In the genomic region with DNA sequence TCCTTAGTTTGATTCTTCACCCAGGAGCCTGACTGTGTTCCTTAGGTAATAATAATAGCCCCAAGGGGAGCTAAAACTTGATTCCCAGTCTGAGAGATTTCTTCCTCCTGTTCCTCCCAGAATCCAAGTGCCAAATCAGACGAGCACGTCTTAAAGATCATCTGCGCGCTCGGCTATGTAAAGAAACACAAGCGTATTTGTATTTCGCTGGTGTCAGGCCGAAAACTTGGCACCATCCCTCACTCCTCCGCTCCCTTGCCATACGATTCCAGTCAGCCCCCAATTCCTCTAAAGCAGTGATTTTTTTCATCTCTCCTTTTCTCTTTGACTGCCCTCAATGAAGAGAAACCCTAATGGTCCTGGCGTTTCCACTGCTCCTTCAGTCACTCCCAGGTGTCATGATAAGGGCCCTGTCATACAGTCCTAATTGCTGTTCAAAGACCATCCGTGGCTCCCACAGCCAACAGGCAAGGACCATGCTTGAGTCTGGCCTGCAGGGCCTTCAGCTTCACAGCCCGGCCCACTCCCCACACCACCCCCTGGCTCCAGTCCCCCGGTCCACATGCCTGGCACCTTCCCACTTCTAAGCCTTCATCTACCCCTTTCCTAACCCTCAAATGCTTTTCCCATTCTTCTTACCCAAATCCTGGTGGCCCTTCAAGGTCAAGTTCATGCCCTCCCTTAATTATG, we compare ENCODE assay signal across 18 cellular contexts.
A peak's percentile ranks its signal among the peaks of the same experiment; 100 is the strongest.
DNase-seq lines count a peak whose midpoint lies in the region; ATAC-seq, FAIRE-seq and TF ChIP-seq lines count a peak whose summit lies in the region.
"Had no signal": no experiment of that assay in that cellular context is flagged by ENCODE, and none has a peak within 500 bp of the region (broad histone marks: within the 10 kb centered on the region; RNA-seq: fewer than 3 reads in every experiment).

No MANE protein-coding gene starts in this region.

- no peak overlapping the region for H2AFZ ChIP-seq in H9 (ENCODE audit: low read length)

- no peak overlapping the region for H3K4me3 ChIP-seq in CD8-positive, alpha-beta memory T cell (ENCODE audit: low read length)
- H3K4me3 ChIP-seq: tibial artery had no signal

- no peaks in the 10 kb centered on the region for H3K79me2 ChIP-seq in H9 (ENCODE audit: insufficient read depth, low read length)

- H4K8ac ChIP-seq in H9 (replicated peaks; ENCODE audit: insufficient read length, low read depth, low read length): no peak overlapping the region

- no peak overlapping the region for H3K4me2 ChIP-seq in H9 (ENCODE audit: insufficient read depth, insufficient read length, low read length)
- H3K4me2 ChIP-seq: KMS-11 had no signal

- peak overlapping the region in 6 of 8 donors; percentile 2 to 90 (median 60) for H3K27ac Mint-ChIP-seq in CD8-positive, alpha-beta memory T cell
- H3K27ac Mint-ChIP-seq in H9 (no peak overlapping the region), chondrocyte (ENCODE audit: unreplicated experiment) (no peak overlapping the region)

- no peak overlapping the region for H2BK20ac ChIP-seq in H9 (ENCODE audit: low read depth, low read length, poor library complexity, severe bottlenecking)

- no peaks in the 10 kb centered on the region for H3K9me3 Mint-ChIP-seq in CD8-positive, alpha-beta memory T cell
- H3K9me3 Mint-ChIP-seq in H9 (no peaks in the 10 kb centered on the region; a peak in 1 of 5 replicates), chondrocyte (ENCODE audit: low read depth) (peaks cover 4% of the 10 kb centered on the region)
- H3K9me3 Mint-ChIP-seq: activated T-helper 1 cell treated with anti-CD3 and anti-CD28 coated beads, Interleukin-12 subunit alpha, Interleukin-12 subunit beta, Interleukin-2, Interleukin-4 antibody, amounts not matched to agents 30 ng/mL and 10 ng/mL and 1 ng/mL, durations not matched to agents 14 hours and 24 hours and 36 hours had no signal

- H4K91ac ChIP-seq in H9 (ENCODE audit: insufficient read length, low read depth, low read length): no peak overlapping the region

- peaks cover 25 to 28% (median 25%) of the 10 kb centered on the region in 3 donors for H3K4me1 Mint-ChIP-seq in CD8-positive, alpha-beta memory T cell
- H3K4me1 Mint-ChIP-seq in H9: peaks cover 9 to 12% of the 10 kb centered on the region in 2 experiments
- peaks cover 3% of the 10 kb centered on the region for H3K4me1 Mint-ChIP-seq in chondrocyte (ENCODE audit: low read depth)

- H2BK120ac ChIP-seq in H9 (ENCODE audit: low read depth, low read length, poor library complexity, severe bottlenecking): no peak overlapping the region

- FAIRE-seq in RCC 7860 (lab: Jason Lieb, UNC): no peak

- no peak for TF ChIP-seq CTCF in H9 (conservative IDR thresholded peaks at IDR 0.05)
- no peak for TF ChIP-seq CTCF in chondrocyte (IDR thresholded peaks at IDR 0.05)

- no peaks in the 10 kb centered on the region for H3K79me1 ChIP-seq in H9 (ENCODE audit: insufficient read depth, low read depth, low read length, poor library complexity, severe bottlenecking)

- no peaks in the 10 kb centered on the region for H4K20me1 ChIP-seq in H9 (ENCODE audit: control insufficient read depth, insufficient read depth, insufficient read length)

- no peak overlapping the region; the same call in 1 of the 2 replicates for H3K14ac ChIP-seq in H9 (ENCODE audit: insufficient read depth, low read length)

- H3K9ac ChIP-seq in H9 (ENCODE audit: extremely low read depth, insufficient read length, low read length): no peak overlapping the region
- H3K9ac ChIP-seq: KMS-11 had no signal

- no peak overlapping the region for H2BK15ac ChIP-seq in H9 (ENCODE audit: low read depth, low read length)

- H3K4me3 Mint-ChIP-seq in CD8-positive, alpha-beta memory T cell: peak overlapping the region in 1 of 7 donors; percentile 27
- no peak overlapping the region for H3K4me3 Mint-ChIP-seq in H9
- no peak overlapping the region for H3K4me3 Mint-ChIP-seq in chondrocyte (ENCODE audit: unreplicated experiment)
- H3K4me3 Mint-ChIP-seq: activated T-helper 1 cell treated with anti-CD3 and anti-CD28 coated beads, Interleukin-12 subunit alpha, Interleukin-12 subunit beta, Interleukin-2, Interleukin-4 antibody, amounts not matched to agents 30 ng/mL and 10 ng/mL and 1 ng/mL, durations not matched to agents 14 hours and 24 hours and 36 hours had no signal

- H3K9me3 ChIP-seq in CD8-positive, alpha-beta memory T cell (ENCODE audit: low read length): no peaks in the 10 kb centered on the region
- no peaks in the 10 kb centered on the region for H3K9me3 ChIP-seq in H9 (ENCODE audit: control insufficient read depth, low read depth, low read length)
- H3K9me3 ChIP-seq: tibial artery had no signal

- H4K5ac ChIP-seq in H9 (ENCODE audit: insufficient read length, low read depth, low read length): no peak overlapping the region

- no peaks in the 10 kb centered on the region for H3K27me3 Mint-ChIP-seq in CD8-positive, alpha-beta memory T cell
- H3K27me3 Mint-ChIP-seq in H9 (ENCODE audit: low read depth) (no peaks in the 10 kb centered on the region), chondrocyte (ENCODE audit: low read depth) (peaks cover 2% of the 10 kb centered on the region)

- no peak overlapping the region for H3K18ac ChIP-seq in H9 (ENCODE audit: insufficient read length, low read depth, low read length)

- H3T11ph ChIP-seq in H9 (ENCODE audit: low read length): no peak overlapping the region

- no peaks in the 10 kb centered on the region for H3K23me2 ChIP-seq in H9 (ENCODE audit: insufficient read length, low read depth, low read length, poor library complexity, severe bottlenecking)

- H2BK12ac ChIP-seq in H9 (ENCODE audit: insufficient read length, low read depth, low read length): no peak overlapping the region

- WGBS in H9 (ENCODE audit: extremely low coverage, insufficient read length, low lambda C conversion rate): no CpG with 5 or more reads among the region's 14 CpGs

- H3K36me3 Mint-ChIP-seq in CD8-positive, alpha-beta memory T cell: no peaks in the 10 kb centered on the region
- H3K36me3 Mint-ChIP-seq in H9 (ENCODE audit: insufficient read depth in 1 of 3, low read depth in 3 of 3): no peaks in the 10 kb centered on the region
- peaks cover 2% of the 10 kb centered on the region for H3K36me3 Mint-ChIP-seq in chondrocyte (ENCODE audit: low read depth)

- no peak for ATAC-seq in HG03521 (IDR thresholded peaks at IDR 0.05; ENCODE audit: unreplicated experiment)
- ATAC-seq: HCT116, Panc1, right cardiac atrium had no signal

- H3K56ac ChIP-seq in H9 (ENCODE audit: insufficient read length, low read depth, low read length): no peak overlapping the region

- no peaks in the 10 kb centered on the region for H3K36me3 ChIP-seq in CD8-positive, alpha-beta memory T cell (ENCODE audit: insufficient read depth, low read length)
- H3K36me3 ChIP-seq: tibial artery had no signal

- CTCF ChIA-PET in CD8-positive, alpha-beta memory T cell (lab: Charles Lee): interaction anchor here (1.4 kb wide), 1 partner anchor 9 kb away, joined by 3 read pairs; no protein-coding TSS in a partner anchor

- H3K23ac ChIP-seq in H9 (ENCODE audit: insufficient read length, low read depth, low read length): no peak overlapping the region

- H3K4me1 ChIP-seq in CD8-positive, alpha-beta memory T cell (ENCODE audit: insufficient read depth, low read length): peaks cover 11% of the 10 kb centered on the region
- no peaks in the 10 kb centered on the region for H3K4me1 ChIP-seq in H9 (ENCODE audit: insufficient read depth, low read length)
- H3K4me1 ChIP-seq: tibial artery had no signal

- no peak for DNase-seq in CD8-positive, alpha-beta memory T cell
- DNase-seq in H9 (peak; percentile 5), chondrocyte (ENCODE audit: low spot score) (peak; percentile 41), posterior vena cava (ENCODE audit: low spot score) (peak; percentile 28), Kasumi-1 (lab: John Stamatoyannopoulos, UW) (no peak), RCC 7860 (ENCODE audit: low spot score) (no peak)
- DNase-seq: activated B cell treated with CpG ODN at 0.5 μM for 24 hours; DMS79; foreskin fibroblast; NCI-H187; stimulated activated naive CD4-positive, alpha-beta T cell had no signal

- H3K27ac ChIP-seq in CD8-positive, alpha-beta memory T cell (ENCODE audit: low read depth, low read length): no peak overlapping the region
- no peak overlapping the region for H3K27ac ChIP-seq in H9 (ENCODE audit: insufficient read length, low read depth, low read length)
- H3K27ac ChIP-seq: KMS-11, tibial artery had no signal

- POLR2A ChIA-PET in CD8-positive, alpha-beta memory T cell (lab: Charles Lee): no interaction called here

- H2BK5ac ChIP-seq in H9 (ENCODE audit: insufficient read length, low read length): no peak overlapping the region

- intact Hi-C loops in posterior vena cava (cut with DNase I): no loop called here

- H3K27me3 ChIP-seq in CD8-positive, alpha-beta memory T cell (ENCODE audit: insufficient read depth, low read length, poor library complexity, severe bottlenecking): no peaks in the 10 kb centered on the region
- no peaks in the 10 kb centered on the region for H3K27me3 ChIP-seq in H9 (ENCODE audit: insufficient read depth, low read length)
- H3K27me3 ChIP-seq: tibial artery had no signal

- H2AK5ac ChIP-seq in H9 (ENCODE audit: insufficient read length, low read length): no peak overlapping the region

- H3K4ac ChIP-seq in H9 (ENCODE audit: low read depth, low read length): no peak overlapping the region

Comparison
In these comparisons a context has a peak if more than half of its experiments do, and no peak if none do; other contexts are left out.
1. DNase-seq: peak in H9 (single experiment), chondrocyte (single experiment) and posterior vena cava (single experiment); none in CD8-positive, alpha-beta memory T cell (0 of 5), Kasumi-1 (0 of 2) and RCC 7860 (single experiment).
2. H3K27ac Mint-ChIP-seq: peak in CD8-positive, alpha-beta memory T cell (6 of 8); none in H9 (0 of 3) and chondrocyte (single experiment).